Comparison of ENCODE assay signal across 18 cellular contexts in the genomic region with DNA sequence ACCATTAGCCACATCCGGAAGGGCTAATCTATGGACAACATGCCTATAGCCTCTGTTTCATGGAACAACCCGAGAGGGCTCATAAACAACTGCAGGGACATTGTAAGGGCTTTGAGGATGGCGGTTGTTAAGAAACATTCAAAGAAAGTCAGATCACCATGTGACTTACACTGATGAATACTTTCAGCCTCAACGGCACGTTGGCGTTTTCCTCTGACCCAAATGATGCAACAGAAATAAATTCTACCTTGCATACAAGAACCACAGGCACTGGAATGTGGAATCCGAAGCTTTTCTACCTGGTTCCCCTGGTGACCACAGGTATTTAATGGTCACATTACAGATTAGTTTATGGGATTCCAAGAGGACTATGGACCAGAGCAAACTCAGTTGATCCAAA.
"Had no signal": no experiment of that assay in that cellular context is flagged by ENCODE, and none has a peak within 500 bp of the region (broad histone marks: within the 10 kb centered on the region; RNA-seq: fewer than 3 reads in every experiment).

No MANE protein-coding gene starts in this region.

- H3K4me3 ChIP-seq: cardiac muscle cell, gastrocnemius medialis, psoas muscle, transverse colon had no signal

- H3K36me3 Mint-ChIP-seq: activated naive CD8-positive, alpha-beta T cell treated with anti-CD3 and anti-CD28 coated beads, Interleukin-2, amount 10 ng/mL, durations not matched to agents 7 days and 5 days; memory B cell had no signal

- H3K4me3 Mint-ChIP-seq: activated CD4-positive, alpha-beta memory T cell treated with anti-CD3 and anti-CD28 coated beads, Interleukin-2, amount 10 ng/mL, durations not matched to agents 7 days and 5 days; activated naive CD8-positive, alpha-beta T cell treated with anti-CD3 and anti-CD28 coated beads, Interleukin-2, amount 10 ng/mL, durations not matched to agents 7 days and 5 days; activated T-cell treated with anti-CD3 and anti-CD28 coated beads, Interleukin-2, amount 50 U/mL, for 72 hours; memory B cell; nephron had no signal

- H3K4me1 ChIP-seq: gastrocnemius medialis, psoas muscle had no signal

- H3K36me3 ChIP-seq: cardiac muscle cell, gastrocnemius medialis, transverse colon had no signal

- H3K27me3 ChIP-seq: gastrocnemius medialis, transverse colon had no signal

- ATAC-seq: activated T-cell treated with anti-CD3 and anti-CD28 coated beads, Interleukin-2, amount 50 U/mL, for 72 hours; gastrocnemius medialis; left colon; psoas muscle; sciatic nerve had no signal

- H3K27ac Mint-ChIP-seq: activated CD4-positive, alpha-beta memory T cell treated with anti-CD3 and anti-CD28 coated beads, Interleukin-2, amount 10 ng/mL, durations not matched to agents 7 days and 5 days; activated naive CD8-positive, alpha-beta T cell treated with anti-CD3 and anti-CD28 coated beads, Interleukin-2, amount 10 ng/mL, durations not matched to agents 7 days and 5 days; activated T-cell treated with anti-CD3 and anti-CD28 coated beads, Interleukin-2, amount 50 U/mL, for 72 hours; memory B cell; nephron had no signal

- H3K27ac ChIP-seq: cardiac muscle cell, gastrocnemius medialis, psoas muscle, transverse colon had no signal

- DNase-seq: activated CD4-positive, alpha-beta memory T cell treated with anti-CD3 and anti-CD28 coated beads, Interleukin-2, amount 10 ng/mL, durations not matched to agents 7 days and 5 days; activated CD4-positive, alpha-beta T cell treated with anti-CD3 and anti-CD28 coated beads for 1 hour; activated CD8-positive, alpha-beta memory T cell treated with anti-CD3 and anti-CD28 coated beads, Interleukin-2, amount 50 U/mL, for 4 hours; activated naive CD8-positive, alpha-beta T cell treated with anti-CD3 and anti-CD28 coated beads, Interleukin-2, amount 10 ng/mL, durations not matched to agents 7 days and 5 days; activated T-cell treated with anti-CD3 and anti-CD28 coated beads, Interleukin-2, amount 50 U/mL, for 72 hours; aorta; gastrocnemius medialis; left colon; psoas muscle; stimulated activated CD4-positive, alpha-beta T cell treated with anti-CD3 and anti-CD28 coated beads, Interleukin-12 subunit alpha, Interleukin-12 subunit beta, amount 100 ng/mL, for 4 hours; stimulated activated naive CD4-positive, alpha-beta T cell; substantia nigra; T-helper 9 cell; transverse colon had no signal

- H3K4me1 Mint-ChIP-seq: activated CD4-positive, alpha-beta memory T cell treated with anti-CD3 and anti-CD28 coated beads, Interleukin-2, amount 10 ng/mL, durations not matched to agents 7 days and 5 days; memory B cell; nephron had no signal

- H3K9me3 ChIP-seq: gastrocnemius medialis, psoas muscle, transverse colon had no signal
